ENCODE assay signal across 1 cellular context in the genomic region with DNA sequence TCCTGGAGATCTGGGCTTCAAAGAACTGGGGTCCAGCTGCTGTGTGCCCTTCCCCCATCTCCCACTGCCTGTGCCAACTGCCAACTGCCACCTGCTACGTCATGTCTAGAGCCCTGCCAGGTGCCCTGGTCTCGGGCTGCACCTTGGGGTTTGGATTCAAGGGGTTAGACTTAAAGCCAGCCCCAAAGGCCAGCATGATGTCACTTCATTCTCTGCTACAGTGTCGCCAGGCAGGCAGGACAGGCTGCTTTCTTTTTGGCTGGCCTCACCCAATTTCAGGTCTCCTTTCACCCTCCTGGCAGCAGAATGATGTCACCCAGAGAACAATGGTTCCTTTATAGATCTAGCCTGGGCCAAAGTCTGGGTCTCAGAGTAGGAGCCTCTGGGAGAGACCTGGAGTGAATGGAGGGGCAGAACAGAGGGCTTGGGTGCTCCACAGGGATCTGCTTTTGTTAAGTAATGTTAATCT.
A peak's percentile ranks its signal among the peaks of the same experiment; 100 is the strongest.
TF ChIP-seq lines count a peak whose summit lies in the region.

No MANE protein-coding gene starts in this region.

TF ChIP-seq in HepG2, 621 proteins besides CTCF, POLR2A, EP300 and RAD21 (continued from another document):
- TF ChIP-seq CHD4 (IDR thresholded peaks at IDR 0.05; ENCODE audit: borderline replicate concordance, low read length), result peak; percentile 57; the same call in 1 of the 2 replicates
